In genomic region chr21:43866659-43867331, GRCh38 we compare ENCODE assay signal across 8 cellular contexts. TPM values are rescaled to one million over a fixed set of nuclear protein-coding genes. Genes with fewer than 3 reads are reported as not detected.
DNase-seq lines count a peak whose midpoint lies in the region; ATAC-seq and TF ChIP-seq lines count a peak whose summit lies in the region.

No MANE protein-coding gene starts in this region.

- in situ Hi-C loops in transverse colon (cut with MboI; ENCODE audit: low pct_ligation_motif_present in 1 of 4, low pct_unique_long_range_greater_than_20kb in 1 of 4, low sequenced_read_pairs in 3 of 4) = no loop called here

- peaks cover 28 to 56% (median 47%) of the 10 kb centered on the region in 7 donors for H3K4me1 Mint-ChIP-seq in naive thymus-derived CD4-positive, alpha-beta T cell

- ATAC-seq in naive thymus-derived CD4-positive, alpha-beta T cell = peak; percentile 69

- intact Hi-C loops in dorsolateral prefrontal cortex (cut with DNase I) = loop anchor here (5.0 kb wide), 2 partner anchors 71 to 96 kb away; no protein-coding TSS in a partner anchor
- intact Hi-C loops in naive thymus-derived CD4-positive, alpha-beta T cell (cut with micrococcal nuclease) = loop anchor here (1.0 to 10.0 kb wide), 9 partner anchors 28 to 1058 kb away; partner anchors contain the start of genes ITGB2 (in 1 of the 2) and PKNOX1 (in 1 of the 2)
- intact Hi-C loops in transverse colon (cut with DNase I; ENCODE audit: low total_unique reads) = no loop called here

- TF ChIP-seq EP300 in transverse colon (IDR thresholded peaks at IDR 0.05; ENCODE audit: low read depth) = no peak

- peak overlapping the region; percentile 79 to 89 (median 85) for H3K4me3 Mint-ChIP-seq in naive thymus-derived CD4-positive, alpha-beta T cell

- 25% methylated on average over 21 of the region's 24 CpGs; no CpG with 5 or more reads in 1 of the 2 donors for WGBS in transverse colon (ENCODE audit: low coverage in 1 of 2), 2 donors

- H3K4me1 ChIP-seq in naive thymus-derived CD4-positive, alpha-beta T cell (ENCODE audit: control insufficient read depth in 2 of 2, insufficient read depth in 2 of 2, low read length in 2 of 2) = peaks cover 18 to 22% of the 10 kb centered on the region in 2 donors
- H3K4me1 ChIP-seq in transverse colon = peaks cover 19 to 46% (median 26%) of the 10 kb centered on the region in 4 donors

- H3K27me3 Mint-ChIP-seq in naive thymus-derived CD4-positive, alpha-beta T cell = peaks cover 0 to 1% (median 0%) of the 10 kb centered on the region in 5 donors

- POLR2A ChIA-PET in naive thymus-derived CD4-positive, alpha-beta T cell (lab: Charles Lee) = interaction anchor here (0.7 to 1.8 kb wide), 3 partner anchors 33 to 54 kb away, joined by 5 to 9 read pairs (median 8); no protein-coding TSS in a partner anchor

- no peaks in the 10 kb centered on the region for H3K9me3 ChIP-seq in naive thymus-derived CD4-positive, alpha-beta T cell (ENCODE audit: control insufficient read depth in 2 of 3, low read length in 3 of 3)
- no peaks in the 10 kb centered on the region for H3K9me3 ChIP-seq in transverse colon

- peak; percentile 72 for DNase-seq in activated naive CD4-positive, alpha-beta T cell treated with Interleukin-2 at 50 U/mL for 16 hours
- no peak for DNase-seq in activated naive CD4-positive, alpha-beta T cell (lab: John Stamatoyannopoulos, UW)
- peak; percentile 31 for DNase-seq in activated CD4-positive, CD25-positive, alpha-beta regulatory T cell treated with anti-CD3 and anti-CD28 coated beads, Interleukin-2, amount 50 U/mL, for 16 hours (ENCODE audit: low read depth, low spot score)
- DNase-seq in dorsolateral prefrontal cortex (peak in 3 of 10 donors; percentile 8 to 36 (median 35)), transverse colon (peak; percentile 82), NCI-H1092 (lab: John Stamatoyannopoulos, UW) (no peak), cerebellum (ENCODE audit: low spot score) (no peak)
- DNase-seq in naive thymus-derived CD4-positive, alpha-beta T cell = peak in 7 of 9 donors; percentile 11 to 61 (median 21)

- H3K27ac Mint-ChIP-seq in naive thymus-derived CD4-positive, alpha-beta T cell = peak overlapping the region; percentile 77 to 91 (median 89)

- TF ChIP-seq CTCF in dorsolateral prefrontal cortex (IDR thresholded peaks at IDR 0.05 in 54 of 56, conservative IDR thresholded peaks at IDR 0.05 in 2 of 56; ENCODE audit: low read depth in 1 of 56, partially characterized antibody in 56 of 56) (no peak), transverse colon (IDR thresholded peaks at IDR 0.05) (no peak)

- H3K27me3 ChIP-seq in dorsolateral prefrontal cortex = no peaks in the 10 kb centered on the region
- no peaks in the 10 kb centered on the region for H3K27me3 ChIP-seq in naive thymus-derived CD4-positive, alpha-beta T cell (ENCODE audit: control insufficient read depth in 2 of 2, insufficient read depth in 2 of 2, low read length in 2 of 2)
- H3K27me3 ChIP-seq in transverse colon = no peaks in the 10 kb centered on the region

- H3K27ac ChIP-seq in dorsolateral prefrontal cortex = peak overlapping the region in 51 of 59 donors; percentile 2 to 93 (median 74)
- H3K27ac ChIP-seq in naive thymus-derived CD4-positive, alpha-beta T cell (ENCODE audit: low read depth, low read length) = peak overlapping the region; percentile 72
- H3K27ac ChIP-seq in transverse colon = peak overlapping the region; percentile 97 to 99 (median 98)

- peaks cover 0 to 17% (median 0%) of the 10 kb centered on the region in 3 experiments for H3K36me3 ChIP-seq in naive thymus-derived CD4-positive, alpha-beta T cell (ENCODE audit: control insufficient read depth in 2 of 3, insufficient read depth in 3 of 3, low read length in 3 of 3)
- no peaks in the 10 kb centered on the region for H3K36me3 ChIP-seq in transverse colon

- peak; percentile 69 for TF ChIP-seq POLR2A in transverse colon (IDR thresholded peaks at IDR 0.05)

- CTCF ChIA-PET in naive thymus-derived CD4-positive, alpha-beta T cell (lab: Charles Lee) = interaction anchor here (0.5 to 0.8 kb wide), 2 partner anchors 18 to 64 kb away, joined by 3 to 4 read pairs; no protein-coding TSS in a partner anchor

- no peaks in the 10 kb centered on the region for H3K9me3 Mint-ChIP-seq in naive thymus-derived CD4-positive, alpha-beta T cell

- peak overlapping the region; percentile 15 to 89 (median 80) for H3K4me3 ChIP-seq in dorsolateral prefrontal cortex
- H3K4me3 ChIP-seq in naive thymus-derived CD4-positive, alpha-beta T cell (ENCODE audit: low read length) = peak overlapping the region; percentile 62
- peak overlapping the region in 3 of 4 donors; percentile 88 to 96 (median 94) for H3K4me3 ChIP-seq in transverse colon

- H3K36me3 Mint-ChIP-seq in naive thymus-derived CD4-positive, alpha-beta T cell = peaks cover 0 to 19% (median 5%) of the 10 kb centered on the region in 5 donors

RNA-seq across cellular contexts. Expression of gene AGPAT3, which starts 1.8 kb away (rescaled TPM):
- total RNA-seq in dorsolateral prefrontal cortex (100 to 1,000 TPM in 106 of 120 experiments, 10 to 100 TPM in 14; 89.4 to 157 (median 110) TPM), transverse colon (100 to 1,000 TPM in 1 of 4 donors, 10 to 100 TPM in 3; 59.9 to 116 (median 85.3) TPM), cerebellum (32.3 TPM)
- total RNA-seq in naive thymus-derived CD4-positive, alpha-beta T cell = 100 to 1,000 TPM in 1 of 5 experiments, 10 to 100 TPM in 4; 58.4 to 121 (median 69.0) TPM
- 10 to 100 TPM; 11.4 to 16.1 TPM for polyA plus RNA-seq in naive thymus-derived CD4-positive, alpha-beta T cell

Comparison
In these comparisons a context has a peak if more than half of its experiments do, and no peak if none do; other contexts are left out.
1. DNase-seq: peak in activated naive CD4-positive, alpha-beta T cell treated with Interleukin-2 at 50 U/mL for 16 hours (single experiment), activated CD4-positive, CD25-positive, alpha-beta regulatory T cell treated with anti-CD3 and anti-CD28 coated beads, Interleukin-2, amount 50 U/mL, for 16 hours (single experiment), naive thymus-derived CD4-positive, alpha-beta T cell (7 of 9) and transverse colon (single experiment); none in activated naive CD4-positive, alpha-beta T cell (0 of 4), NCI-H1092 (single experiment) and cerebellum (single experiment).
2. Peak in every context shown above with its lines, with median percentiles within 50 percentile points of each other: H3K27ac ChIP-seq and H3K4me3 ChIP-seq.